ENCODE assay signal across 21 cellular contexts in the genomic region with DNA sequence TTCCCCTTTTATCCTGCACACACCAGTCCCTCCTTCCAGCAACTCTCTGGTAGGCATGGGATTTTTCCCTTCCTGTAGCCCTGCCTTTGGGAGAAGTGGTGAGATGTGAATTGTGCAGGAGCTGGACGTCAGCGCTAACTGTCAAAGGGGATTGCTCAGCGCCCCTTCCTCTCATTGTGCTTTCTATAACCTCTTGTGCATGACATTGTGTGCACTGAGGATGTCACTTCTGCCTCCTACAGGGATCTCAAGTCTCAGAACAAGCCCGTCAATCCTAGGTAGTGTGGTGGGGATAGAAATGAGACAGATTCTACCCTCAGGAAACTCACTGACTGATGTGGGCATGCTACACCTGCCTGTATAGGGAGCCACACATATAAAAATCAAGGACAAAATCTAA. TPM values are rescaled to one million over a fixed set of nuclear protein-coding genes. Genes with fewer than 3 reads are reported as not detected.
DNase-seq lines count a peak whose midpoint lies in the region; ATAC-seq, FAIRE-seq and TF ChIP-seq lines count a peak whose summit lies in the region.
"Had no signal": no experiment of that assay in that cellular context is flagged by ENCODE, and none has a peak within 500 bp of the region (broad histone marks: within the 10 kb centered on the region; RNA-seq: fewer than 3 reads in every experiment).

No MANE protein-coding gene starts in this region.

- H3K9ac ChIP-seq in MM.1S (ENCODE audit: low read length) (no peak overlapping the region), GM12878 (ENCODE audit: control insufficient read depth, insufficient read depth, low read length) (no peak overlapping the region; the same call in 1 of the 2 replicates)

- no TSS peak for BruUV-seq in GM12878 (replicated peaks; lab: Mats Ljungman, UMichigan)

- intact Hi-C loops in right cardiac atrium (cut with DNase I), result no loop called here
- intact Hi-C loops in Right ventricle myocardium inferior (cut with DNase I), result no loop called here
- intact Hi-C loops in GM12878 (cut with micrococcal nuclease; ENCODE audit: unreplicated experiment), result no loop called here

- H4K20me1 ChIP-seq in MM.1S (ENCODE audit: insufficient read depth, low read length) (no peaks in the 10 kb centered on the region), GM12878 (ENCODE audit: control insufficient read depth, insufficient read depth) (no peaks in the 10 kb centered on the region)

- DNase-seq in right cardiac atrium (no peak), Right ventricle myocardium inferior (ENCODE audit: missing footprints) (no peak), MM.1S (no peak), GM12878 (ENCODE audit: low read depth, low spot score) (no peak), NCI-H1694 (lab: John Stamatoyannopoulos, UW) (no peak), H54 (ENCODE audit: insufficient read length, low spot score) (no peak), SHP77 treated with DMSO at 0.1 percent for 48 hours (lab: John Stamatoyannopoulos, UW) (no peak)
- DNase-seq: 8988T; AML-193; CD4-positive, alpha-beta memory T cell; COR-L47; DMS153; DMS79 treated with DMSO at 0.1 percent for 48 hours; GDM1; GOT3; HCEC 1CT; HFFc6 had no signal

- CTCF ChIA-PET in GM12878 (lab: Yijun Ruan, JAX), result no interaction called here

- peak overlapping the region; percentile 59 for H3K4me2 ChIP-seq in MM.1S (ENCODE audit: low read depth, low read length)
- peak overlapping the region; percentile 97 for H3K4me2 ChIP-seq in GM12878 (ENCODE audit: control insufficient read depth, insufficient read depth)

- H2AFZ ChIP-seq in MM.1S (ENCODE audit: low read length) (peak overlapping the region; percentile 7; the same call in 1 of the 2 replicates), GM12878 (ENCODE audit: control insufficient read depth, low read depth, low read length) (no peak overlapping the region)

- no peaks in the 10 kb centered on the region for H3F3A ChIP-seq in MM.1S (ENCODE audit: insufficient read depth, low read length)

- no peak for TF ChIP-seq EP300 in GM12878 (IDR thresholded peaks at IDR 0.05; ENCODE audit: borderline replicate concordance in 1 of 2, control insufficient read depth in 1 of 2, low read depth in 2 of 2, low read length in 2 of 2)

- 60% methylated on average over 4 of the region's 4 CpGs for WGBS in right cardiac atrium
- whole genome bisulfite sequencing in GM12878 (ENCODE audit: insufficient coverage, insufficient replicate concordance, low lambda C conversion rate, missing lambda C conversion rate), result 59% methylated on average over 4 of the region's 4 CpGs

- POLR2A ChIA-PET in GM12878 (lab: Charles Lee), result no interaction called here

- RAD21 ChIA-PET in GM12878 (lab: Charles Lee; ENCODE audit: unreplicated experiment), result no interaction called here

- H3K9me2 ChIP-seq in MM.1S (replicated peaks; ENCODE audit: insufficient read depth, low read length), result no peaks in the 10 kb centered on the region

- TF ChIP-seq CTCF in MM.1S (IDR thresholded peaks at IDR 0.05; ENCODE audit: low read length), result no peak
- TF ChIP-seq CTCF in GM12878 (IDR thresholded peaks at IDR 0.05 in 2 of 3, conservative IDR thresholded peaks at IDR 0.05 in 1 of 3; ENCODE audit: control insufficient read depth in 2 of 3, extremely low read depth in 1 of 3, insufficient read depth in 1 of 3, low read depth in 3 of 3, low read length in 3 of 3), result no peak

- SMC1A ChIA-PET in GM12878 (lab: Charles Lee; ENCODE audit: uncharacterized antibody, unreplicated experiment), result interaction anchor here (0.6 kb wide), 1 partner anchor 20 kb away, joined by 3 read pairs; no protein-coding TSS in a partner anchor

- H3K36me3 ChIP-seq in MM.1S (replicated peaks; ENCODE audit: insufficient read depth, low read length) (no peaks in the 10 kb centered on the region), GM12878 (ENCODE audit: control insufficient read depth in 2 of 2, insufficient read depth in 2 of 2, low read length in 1 of 2) (no peaks in the 10 kb centered on the region)

- H3K9me3 ChIP-seq in right cardiac atrium (ENCODE audit: control insufficient read depth, low read length) (no peaks in the 10 kb centered on the region), MM.1S (replicated peaks; ENCODE audit: insufficient read depth, low read length) (no peaks in the 10 kb centered on the region), GM12878 (replicated peaks; ENCODE audit: control insufficient read depth, insufficient read depth, low read length) (peaks cover 2% of the 10 kb centered on the region; the same call in 2 of the 3 replicates)

- H3K27me3 ChIP-seq in right cardiac atrium (ENCODE audit: control insufficient read depth, insufficient read depth) (no peaks in the 10 kb centered on the region), MM.1S (replicated peaks; ENCODE audit: insufficient read depth, low read length) (no peaks in the 10 kb centered on the region), GM12878 (replicated peaks in 1 of 2; ENCODE audit: control insufficient read depth in 2 of 2, insufficient read depth in 2 of 2, low read length in 1 of 2) (no peaks in the 10 kb centered on the region; a peak in 1 of 4 replicates)

- no peak for TF ChIP-seq POLR2A in GM12878 (IDR thresholded peaks at IDR 0.05; ENCODE audit: low read depth, low read length)
- no peak for TF ChIP-seq POLR2A in H54 (IDR thresholded peaks at IDR 0.05; ENCODE audit: low read depth, low read length)

- no peaks in the 10 kb centered on the region for H3K79me2 ChIP-seq in MM.1S (ENCODE audit: low read length)
- H3K79me2 ChIP-seq in GM12878 (ENCODE audit: control insufficient read depth, insufficient read depth, low read length), result no peaks in the 10 kb centered on the region

- FAIRE-seq in GM12878 (lab: Jason Lieb, UNC) (no peak), H54 (lab: Jason Lieb, UNC) (no peak)
- FAIRE-seq: D721Med had no signal

- no peak for ATAC-seq in right cardiac atrium
- no peak for ATAC-seq in Right ventricle myocardium inferior
- ATAC-seq in GM12878, result peak; percentile 21; the same call in 1 of the 3 replicates

- in situ Hi-C loops in GM12878 (cut with MboI), result no loop called here

- H3K27ac ChIP-seq in right cardiac atrium (ENCODE audit: low read length) (peak overlapping the region; percentile 5), MM.1S (ENCODE audit: low read length) (no peak overlapping the region; the same call in 1 of the 2 replicates), GM12878 (ENCODE audit: control insufficient read depth, insufficient read depth) (peak overlapping the region; percentile 18)
- H3K27ac ChIP-seq: C4-2B had no signal

- TF ChIP-seq RAD21 in GM12878 (IDR thresholded peaks at IDR 0.05; ENCODE audit: insufficient read depth, low read depth, low read length), result no peak

- H3K4me3 ChIP-seq in right cardiac atrium (ENCODE audit: low read length), result no peak overlapping the region
- no peak overlapping the region for H3K4me3 ChIP-seq in MM.1S (ENCODE audit: low read length)
- no peak overlapping the region for H3K4me3 ChIP-seq in GM12878

- H3K4me1 ChIP-seq in right cardiac atrium (ENCODE audit: control insufficient read depth, insufficient read depth, low read length) (peaks cover 3% of the 10 kb centered on the region), MM.1S (ENCODE audit: low read length) (peaks cover 22% of the 10 kb centered on the region), GM12878 (ENCODE audit: control insufficient read depth, insufficient read depth, low read length) (peaks cover 43% of the 10 kb centered on the region)

TF ChIP-seq in GM12878, 131 proteins besides CTCF, POLR2A, EP300 and RAD21:
- TF ChIP-seq NFIC (IDR thresholded peaks at IDR 0.05; ENCODE audit: low read depth, low read length), result 0 out of 2 replicates have a peak, but pooled peaks have one; percentile 3
- TF ChIP-seq, protein P1, sequence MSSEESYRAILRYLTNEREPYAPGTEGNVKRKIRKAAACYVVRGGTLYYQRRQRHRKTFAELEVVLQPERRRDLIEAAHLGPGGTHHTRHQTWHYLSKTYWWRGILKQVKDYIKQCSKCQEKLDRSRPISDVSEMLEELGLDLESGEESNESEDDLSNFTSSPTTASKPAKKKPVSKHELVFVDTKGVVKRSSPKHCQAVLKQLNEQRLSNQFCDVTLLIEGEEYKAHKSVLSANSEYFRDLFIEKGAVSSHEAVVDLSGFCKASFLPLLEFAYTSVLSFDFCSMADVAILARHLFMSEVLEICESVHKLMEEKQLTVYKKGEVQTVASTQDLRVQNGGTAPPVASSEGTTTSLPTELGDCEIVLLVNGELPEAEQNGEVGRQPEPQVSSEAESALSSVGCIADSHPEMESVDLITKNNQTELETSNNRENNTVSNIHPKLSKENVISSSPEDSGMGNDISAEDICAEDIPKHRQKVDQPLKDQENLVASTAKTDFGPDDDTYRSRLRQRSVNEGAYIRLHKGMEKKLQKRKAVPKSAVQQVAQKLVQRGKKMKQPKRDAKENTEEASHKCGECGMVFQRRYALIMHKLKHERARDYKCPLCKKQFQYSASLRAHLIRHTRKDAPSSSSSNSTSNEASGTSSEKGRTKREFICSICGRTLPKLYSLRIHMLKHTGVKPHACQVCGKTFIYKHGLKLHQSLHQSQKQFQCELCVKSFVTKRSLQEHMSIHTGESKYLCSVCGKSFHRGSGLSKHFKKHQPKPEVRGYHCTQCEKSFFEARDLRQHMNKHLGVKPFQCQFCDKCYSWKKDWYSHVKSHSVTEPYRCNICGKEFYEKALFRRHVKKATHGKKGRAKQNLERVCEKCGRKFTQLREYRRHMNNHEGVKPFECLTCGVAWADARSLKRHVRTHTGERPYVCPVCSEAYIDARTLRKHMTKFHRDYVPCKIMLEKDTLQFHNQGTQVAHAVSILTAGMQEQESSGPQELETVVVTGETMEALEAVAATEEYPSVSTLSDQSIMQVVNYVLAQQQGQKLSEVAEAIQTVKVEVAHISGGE (CRISPR knock-in tag; IDR thresholded peaks at IDR 0.05), result no peak

RNA-seq across cellular contexts. Expression of gene KCNA5, which starts 8.7 kb away (rescaled TPM):
- 100 to 1,000 TPM; 119 to 171 (median 134) TPM for total RNA-seq in right cardiac atrium
- 77.6 TPM for polyA plus RNA-seq in right cardiac atrium
- total RNA-seq in Right ventricle myocardium inferior, result 2.1 TPM
- not detected in 2 replicates for total RNA-seq in GM12878 (2013; cell fraction: nucleolus; rRNA removed)
- 0.11 and 0.16 TPM in 2 replicates for total RNA-seq in GM12878 (2014; rRNA removed)
- total RNA-seq in GM12878 (2014; rRNA removed; fragmentation: Illumina TruSeq; extraction: Trizol), result 0.18 and 0.22 TPM in 2 replicates
- 0.29 and 0.44 TPM in 2 replicates for total RNA-seq in GM12878 (2021)
- polyA plus RNA-seq in GM12878 (2011; ENCODE audit: low read depth), result not detected
- polyA plus RNA-seq in GM12878 (2011; rRNA removed), result not detected in 2 replicates
- polyA plus RNA-seq in GM12878 (2011; cell fraction: cytosol; rRNA removed), result not detected in 2 replicates
- polyA plus RNA-seq in GM12878 (2011; cell fraction: nucleus; rRNA removed), result not detected in 2 replicates
- polyA plus RNA-seq in GM12878 (2012), result 0.07 TPM in 1 of 2 replicates, not detected in the other
- polyA plus RNA-seq in GM12878 (2014; fragmentation: Illumina TruSeq; extraction: Trizol), result 0.16 TPM in 2 replicates
- polyA plus RNA-seq in GM12878 (2014; fragmentation: Nextera tagmentation; extraction: Ambion mirVana), result under 1 TPM in 1 of 2 experiments, not detected in 1; 0.11 TPM
- 0.33 and 0.56 TPM in 2 replicates for polyA plus RNA-seq in GM12878 (2014; rRNA removed)
- not detected for polyA plus RNA-seq in GM12878 (2016; fragmentation: Nextera tagmentation; extraction: Ambion mirVana)
- not detected in 2 replicates for polyA minus RNA-seq in GM12878 (2011; rRNA and poly(A)+ RNA removed)
- polyA minus RNA-seq in GM12878 (2011; cell fraction: cytosol; rRNA and poly(A)+ RNA removed), result not detected in 2 replicates
- polyA minus RNA-seq in GM12878 (2011; cell fraction: nucleus; rRNA and poly(A)+ RNA removed), result not detected in 2 replicates
- total RNA-seq: CD4-positive, alpha-beta memory T cell; HFFc6; HT1080 had no signal
- polyA plus RNA-seq: CD4-positive, alpha-beta memory T cell; IgD-negative memory B cell had no signal

Comparison
In these comparisons a context has a peak if more than half of its experiments do, and no peak if none do; other contexts are left out.
1. RNA of gene KCNA5, which starts 8.7 kb away (total RNA-seq): 119 to 171 TPM in right cardiac atrium; 2.1 TPM in Right ventricle myocardium inferior (single experiment) and 0.11 to 0.44 TPM in GM12878; every median in the first group is over 10 times any median in the second.